In genomic region chr16:75761111-75761510, GRCh38 we compare ENCODE assay signal across 13 cellular contexts. TPM values are rescaled to one million over a fixed set of nuclear protein-coding genes. Genes with fewer than 3 reads are reported as not detected.
A peak's percentile ranks its signal among the peaks of the same experiment; 100 is the strongest.
DNase-seq lines count a peak whose midpoint lies in the region; ATAC-seq and TF ChIP-seq lines count a peak whose summit lies in the region.
"Had no signal": no experiment of that assay in that cellular context is flagged by ENCODE, and none has a peak within 500 bp of the region (broad histone marks: within the 10 kb centered on the region; RNA-seq: fewer than 3 reads in every experiment).

No MANE protein-coding gene starts in this region.

- 70 to 71% methylated on average over 7 of the region's 7 CpGs for WGBS in body of pancreas, 2 donors

- DNase-seq in astrocyte of the spinal cord (ENCODE audit: low read depth, low spot score) (peak; percentile 22), NCI-H774 (lab: John Stamatoyannopoulos, UW) (no peak), NCI-H2107 (lab: John Stamatoyannopoulos, UW) (no peak), body of pancreas (no peak)
- no peak for DNase-seq in stimulated activated CD4-positive, alpha-beta T cell treated with anti-CD3 and anti-CD28 coated beads, Interleukin-4, amount 100 ng/mL, for 4 hours
- DNase-seq: activated CD4-positive, CD25-positive, alpha-beta regulatory T cell; hypothalamus; natural killer cell; NCI-H524 treated with DMSO at 0.1 percent for 48 hours had no signal

- H3K4me3 ChIP-seq in astrocyte of the spinal cord (ENCODE audit: low read depth, low read length) (no peak overlapping the region), body of pancreas (no peak overlapping the region)

- H3K36me3 ChIP-seq in body of pancreas (replicated peaks in 1 of 2; ENCODE audit: insufficient read depth in 1 of 2, low read depth in 2 of 2): no peaks in the 10 kb centered on the region

- TF ChIP-seq CTCF in astrocyte of the spinal cord (IDR thresholded peaks at IDR 0.05; ENCODE audit: low read depth, low read length) (no peak), body of pancreas (IDR thresholded peaks at IDR 0.05) (no peak)

- intact Hi-C loops in body of pancreas (cut with DNase I): loop anchor here (10.0 kb wide), 1 partner anchor 116 kb away; the partner anchor contains the start of genes KARS1 and TERF2IP

- no peaks in the 10 kb centered on the region for H3K27me3 ChIP-seq in body of pancreas

- H3K4me1 ChIP-seq in body of pancreas: peaks cover 4% of the 10 kb centered on the region

- H3K27ac ChIP-seq in body of pancreas: peak overlapping the region in 2 of 4 donors; percentile 18 to 23

- in situ Hi-C loops in astrocyte of the spinal cord (cut with HindIII; ENCODE audit: low sequenced_read_pairs): no loop called here

- no peak for TF ChIP-seq POLR2A in body of pancreas (IDR thresholded peaks at IDR 0.05)

- ATAC-seq in GM18499 (IDR thresholded peaks at IDR 0.05; ENCODE audit: insufficient read depth, unreplicated experiment): peak; percentile 47
- ATAC-seq in GM21367 (IDR thresholded peaks at IDR 0.05; ENCODE audit: unreplicated experiment): peak; percentile 25
- peak; percentile 24 for ATAC-seq in HG03175 (IDR thresholded peaks at IDR 0.05; ENCODE audit: unreplicated experiment)
- ATAC-seq in body of pancreas: no peak
- ATAC-seq: natural killer cell had no signal

- no peaks in the 10 kb centered on the region for H3K9me3 ChIP-seq in body of pancreas

RNA-seq across cellular contexts. Expression of gene CPHXL, which starts 34.8 kb away (rescaled TPM):
- total RNA-seq in body of pancreas: not detected
- total RNA-seq: cardiac septum, natural killer cell had no signal

RNA-seq across cellular contexts. Expression of gene DUXB, which starts 59.9 kb away (rescaled TPM):
- total RNA-seq in body of pancreas: not detected
- total RNA-seq: cardiac septum, natural killer cell had no signal
